1 cellular context compared by ENCODE assay signal in the genomic region with DNA sequence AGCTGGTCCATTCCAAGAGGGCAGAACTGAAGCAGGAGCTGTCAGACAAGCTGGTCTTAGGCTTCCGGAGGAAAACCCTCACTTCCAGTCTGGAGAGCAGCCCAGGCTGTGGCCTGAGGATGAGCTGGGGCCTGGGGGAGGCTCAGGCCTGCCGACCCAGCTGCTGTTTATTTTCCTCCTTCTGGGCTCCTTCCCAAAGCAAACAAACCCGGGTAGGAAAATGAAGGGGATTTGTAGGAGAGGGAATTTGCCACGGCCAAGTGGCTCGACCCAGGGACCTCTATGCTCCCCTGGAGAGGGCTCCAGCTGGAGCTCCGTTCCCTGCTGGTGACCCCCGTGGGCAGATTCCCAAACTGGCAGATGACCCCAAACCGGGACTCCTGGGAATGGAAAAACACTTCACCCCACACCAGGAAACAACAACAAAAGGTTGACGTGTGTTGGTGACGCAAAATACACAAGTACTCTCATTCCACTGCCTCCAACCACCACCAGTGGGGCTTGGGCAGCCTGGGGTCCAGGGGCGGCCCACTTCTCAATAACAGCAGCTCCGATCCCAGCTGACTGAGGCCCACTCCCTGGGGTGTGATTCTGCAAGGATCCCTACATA.
TF ChIP-seq lines count a peak whose summit lies in the region.

No MANE protein-coding gene starts in this region.

TF ChIP-seq in HCT116, 20 proteins besides CTCF, POLR2A, EP300 and RAD21:
- TF ChIP-seq ZFX (IDR thresholded peaks at IDR 0.05), result no peak
- TF ChIP-seq EZH2 (IDR thresholded peaks at IDR 0.05), result no peak
- TF ChIP-seq TCF7L2 (IDR thresholded peaks at IDR 0.05; ENCODE audit: borderline replicate concordance, extremely low read depth, insufficient read depth, insufficient read length), result no peak
- TF ChIP-seq, protein P1, sequence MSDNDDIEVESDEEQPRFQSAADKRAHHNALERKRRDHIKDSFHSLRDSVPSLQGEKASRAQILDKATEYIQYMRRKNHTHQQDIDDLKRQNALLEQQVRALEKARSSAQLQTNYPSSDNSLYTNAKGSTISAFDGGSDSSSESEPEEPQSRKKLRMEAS (IDR thresholded peaks at IDR 0.05), result no peak
- no peak for TF ChIP-seq SRF (IDR thresholded peaks at IDR 0.05; ENCODE audit: low read depth)
- no peak for TF ChIP-seq FOSL1 (IDR thresholded peaks at IDR 0.05; ENCODE audit: low read depth)
- TF ChIP-seq ELF1 (IDR thresholded peaks at IDR 0.05; ENCODE audit: borderline replicate concordance, low read depth), result no peak
- no peak for TF ChIP-seq SP1 (IDR thresholded peaks at IDR 0.05; ENCODE audit: low read depth)
- TF ChIP-seq EZH2phosphoT487 (IDR thresholded peaks at IDR 0.05; ENCODE audit: borderline replicate concordance), result no peak
- no peak for TF ChIP-seq SIN3A (IDR thresholded peaks at IDR 0.05; ENCODE audit: low read depth)
- no peak for TF ChIP-seq YY1 (IDR thresholded peaks at IDR 0.05; ENCODE audit: extremely low read depth, insufficient replicate concordance, low read depth, low read length)
